ENCODE assay signal across 12 cellular contexts in the genomic region with DNA sequence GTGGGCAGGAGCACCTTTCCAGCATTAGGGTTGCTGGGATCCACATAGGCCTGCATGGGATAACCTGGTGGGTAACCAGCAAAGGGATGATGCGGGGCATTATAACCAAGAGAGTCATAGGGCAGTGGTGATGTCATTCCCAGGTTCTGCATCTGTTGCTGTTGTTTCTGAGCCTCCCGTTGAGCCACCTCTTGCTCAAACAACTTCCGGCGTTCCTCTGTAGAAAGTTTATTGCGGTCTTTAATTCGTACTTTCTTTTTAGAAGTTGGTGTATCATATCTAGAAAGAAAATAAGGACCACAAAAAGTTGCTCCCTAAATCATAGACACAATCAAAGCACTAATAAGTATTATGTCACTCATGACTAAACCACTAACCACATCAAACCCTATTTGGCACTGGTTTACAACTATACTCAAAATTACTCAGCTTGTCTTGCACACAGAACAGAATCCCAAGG.
A peak's percentile ranks its signal among the peaks of the same experiment; 100 is the strongest.
DNase-seq lines count a peak whose midpoint lies in the region; ATAC-seq, FAIRE-seq and TF ChIP-seq lines count a peak whose summit lies in the region.
"Had no signal": no experiment of that assay in that cellular context is flagged by ENCODE, and none has a peak within 500 bp of the region (broad histone marks: within the 10 kb centered on the region; RNA-seq: fewer than 3 reads in every experiment).

No MANE protein-coding gene starts in this region.

- 88 to 91% methylated on average over 6 of the region's 6 CpGs for WGBS in testis, 2 donors

- ATAC-seq in GM18870 (IDR thresholded peaks at IDR 0.05; ENCODE audit: unreplicated experiment): no peak
- ATAC-seq: GM23338; stimulated activated naive B cell treated with anti-CD40 and anti-IgM and Interleukin-4, amounts not matched to agents 10 μg/mL and 1 μg/mL and 100 μg/mL, for 72 hours had no signal

- intact Hi-C loops in testis (cut with DNase I; ENCODE audit: low total_unique reads): no loop called here

- TF ChIP-seq POLR2A in testis (IDR thresholded peaks at IDR 0.05): no peak

- TF ChIP-seq CTCF in GM12865 (IDR thresholded peaks at IDR 0.05; ENCODE audit: insufficient read depth, low read depth, low read length, missing control alignments): no peak
- no peak for TF ChIP-seq CTCF in bronchial epithelial cell (IDR thresholded peaks at IDR 0.05; ENCODE audit: insufficient read depth, low read length, severe bottlenecking)
- TF ChIP-seq CTCF in testis (IDR thresholded peaks at IDR 0.05): no peak

- peak overlapping the region; percentile 20 for H3K27ac Mint-ChIP-seq in activated CD4-positive, alpha-beta memory T cell treated with anti-CD3 and anti-CD28 coated beads, Interleukin-2, amount 10 ng/mL, durations not matched to agents 7 days and 5 days
- H3K27ac Mint-ChIP-seq: GM23338 had no signal

- H3K27me3 Mint-ChIP-seq in activated CD4-positive, alpha-beta memory T cell treated with anti-CD3 and anti-CD28 coated beads, Interleukin-2, amount 10 ng/mL, durations not matched to agents 7 days and 5 days: no peaks in the 10 kb centered on the region
- H3K27me3 Mint-ChIP-seq: stimulated activated naive B cell treated with anti-CD40 and anti-IgM and Interleukin-4, amounts not matched to agents 10 μg/mL and 1 μg/mL and 100 μg/mL, for 72 hours had no signal

- no peaks in the 10 kb centered on the region for H3K9me3 ChIP-seq in testis
- H3K9me3 ChIP-seq: SK-N-SH had no signal

- H3K27ac ChIP-seq in testis: no peak overlapping the region

- POLR2A ChIA-PET in activated CD4-positive, alpha-beta memory T cell treated with anti-CD3 and anti-CD28 coated beads, Interleukin-2, amount 10 ng/mL, durations not matched to agents 7 days and 5 days (lab: Charles Lee): interaction anchor here (1.0 to 2.3 kb wide), 3 partner anchors 13 to 70 kb away, joined by 3 to 11 read pairs (median 6); no protein-coding TSS in a partner anchor

- H3K4me1 ChIP-seq in testis: no peaks in the 10 kb centered on the region

- peaks cover 7% of the 10 kb centered on the region for H3K36me3 ChIP-seq in bronchial epithelial cell (ENCODE audit: control insufficient read depth, insufficient read depth, low read length)
- no peaks in the 10 kb centered on the region for H3K36me3 ChIP-seq in testis (ENCODE audit: low read depth, missing control alignments)

- CTCF ChIA-PET in activated CD4-positive, alpha-beta memory T cell treated with anti-CD3 and anti-CD28 coated beads, Interleukin-2, amount 10 ng/mL, durations not matched to agents 7 days and 5 days (lab: Charles Lee): no interaction called here

- peak; percentile 76 for FAIRE-seq in bronchial epithelial cell (lab: Jason Lieb, UNC)

- no peak overlapping the region for H3K4me3 Mint-ChIP-seq in activated CD4-positive, alpha-beta memory T cell treated with anti-CD3 and anti-CD28 coated beads, Interleukin-2, amount 10 ng/mL, durations not matched to agents 7 days and 5 days
- H3K4me3 Mint-ChIP-seq: GM23338; stimulated activated naive B cell treated with anti-CD40 and anti-IgM and Interleukin-4, amounts not matched to agents 10 μg/mL and 1 μg/mL and 100 μg/mL, for 72 hours had no signal

- no peak overlapping the region for H3K4me3 ChIP-seq in GM12865 (ENCODE audit: low read depth, low read length)
- H3K4me3 ChIP-seq in bronchial epithelial cell (ENCODE audit: low read depth, low read length): no peak overlapping the region
- no peak overlapping the region for H3K4me3 ChIP-seq in testis
- H3K4me3 ChIP-seq: GM23338 had no signal

- H3K36me3 Mint-ChIP-seq in activated CD4-positive, alpha-beta memory T cell treated with anti-CD3 and anti-CD28 coated beads, Interleukin-2, amount 10 ng/mL, durations not matched to agents 7 days and 5 days (ENCODE audit: low read depth): peaks cover 47% of the 10 kb centered on the region

- DNase-seq in GM12865 (ENCODE audit: low read depth) (peak; percentile 10), bronchial epithelial cell (ENCODE audit: low read depth) (peak; percentile 57), testis (no peak), mucosa of gallbladder (ENCODE audit: low spot score) (no peak), SHP77 (lab: John Stamatoyannopoulos, UW) (no peak)
- peak; percentile 57 for DNase-seq in activated CD4-positive, alpha-beta memory T cell treated with anti-CD3 and anti-CD28 coated beads, Interleukin-2, amount 10 ng/mL, durations not matched to agents 7 days and 5 days
- peak; percentile 38 to 56 for DNase-seq in stimulated activated CD4-positive, alpha-beta T cell treated with anti-CD3 and anti-CD28 coated beads, Interleukin-2, amount 100 ng/mL, for 24 hours
- DNase-seq: DMS79; SK-N-SH; stimulated activated naive B cell treated with anti-CD40 and anti-IgM and Interleukin-4, amounts not matched to agents 10 μg/mL and 1 μg/mL and 100 μg/mL, for 72 hours had no signal

- peaks cover 34% of the 10 kb centered on the region for H3K4me1 Mint-ChIP-seq in activated CD4-positive, alpha-beta memory T cell treated with anti-CD3 and anti-CD28 coated beads, Interleukin-2, amount 10 ng/mL, durations not matched to agents 7 days and 5 days
- H3K4me1 Mint-ChIP-seq: GM23338 had no signal

- no peaks in the 10 kb centered on the region for H3K9me3 Mint-ChIP-seq in activated CD4-positive, alpha-beta memory T cell treated with anti-CD3 and anti-CD28 coated beads, Interleukin-2, amount 10 ng/mL, durations not matched to agents 7 days and 5 days
- H3K9me3 Mint-ChIP-seq: GM23338; stimulated activated naive B cell treated with anti-CD40 and anti-IgM and Interleukin-4, amounts not matched to agents 10 μg/mL and 1 μg/mL and 100 μg/mL, for 72 hours had no signal

- H3K27me3 ChIP-seq in bronchial epithelial cell (ENCODE audit: control insufficient read depth, insufficient read depth, low read length) (no peaks in the 10 kb centered on the region), testis (no peaks in the 10 kb centered on the region)

Comparison
In these comparisons a context has a peak if more than half of its experiments do, and no peak if none do; other contexts are left out.
1. DNase-seq: peak in GM12865 (single experiment), activated CD4-positive, alpha-beta memory T cell treated with anti-CD3 and anti-CD28 coated beads, Interleukin-2, amount 10 ng/mL, durations not matched to agents 7 days and 5 days (single experiment), bronchial epithelial cell (single experiment) and stimulated activated CD4-positive, alpha-beta T cell treated with anti-CD3 and anti-CD28 coated beads, Interleukin-2, amount 100 ng/mL, for 24 hours (2 of 2); none in testis (single experiment), mucosa of gallbladder (single experiment) and SHP77 (0 of 2).